ENCODE assay signal across 23 cellular contexts in genomic region chr5:173639-174600, GRCh38. TPM values are rescaled to one million over a fixed set of nuclear protein-coding genes. Genes with fewer than 3 reads are reported as not detected.
DNase-seq lines count a peak whose midpoint lies in the region; ATAC-seq, FAIRE-seq and TF ChIP-seq lines count a peak whose summit lies in the region.
"Had no signal": no experiment of that assay in that cellular context is flagged by ENCODE, and none has a peak within 500 bp of the region (broad histone marks: within the 10 kb centered on the region; RNA-seq: fewer than 3 reads in every experiment).

No MANE protein-coding gene starts in this region.

- H3K27me3 ChIP-seq in bronchial epithelial cell (ENCODE audit: control insufficient read depth, insufficient read depth, low read length) (no peaks in the 10 kb centered on the region), neuronal stem cell (ENCODE audit: control insufficient read depth in 3 of 3, insufficient read depth in 3 of 3, low read depth in 1 of 3, low read length in 3 of 3) (no peaks in the 10 kb centered on the region)
- H3K27me3 ChIP-seq in CD4-positive, alpha-beta memory T cell (ENCODE audit: insufficient read depth, low read length): no peaks in the 10 kb centered on the region

- no peak overlapping the region for H3K4me2 ChIP-seq in neuronal stem cell (ENCODE audit: insufficient read depth, low read length, poor library complexity, severe bottlenecking)

- no peak overlapping the region for H2AK5ac ChIP-seq in neuronal stem cell (ENCODE audit: low read depth, low read length)

- H4K91ac ChIP-seq in neuronal stem cell (ENCODE audit: low read depth, low read length, poor library complexity): no peak overlapping the region

- H3K9ac ChIP-seq in neuronal stem cell (ENCODE audit: low read depth, low read length, poor library complexity): no peak overlapping the region

- peak overlapping the region; percentile 24 for H2BK12ac ChIP-seq in neuronal stem cell (ENCODE audit: low read length)

- no peak overlapping the region for H3K27ac ChIP-seq in neuronal stem cell (replicated peaks; ENCODE audit: low read length)
- H3K27ac ChIP-seq in CD4-positive, alpha-beta memory T cell (ENCODE audit: low read depth, low read length): no peak overlapping the region
- H3K27ac ChIP-seq: C4-2B had no signal

- CTCF ChIA-PET in CD4-positive, alpha-beta memory T cell (lab: Charles Lee; ENCODE audit: partially characterized antibody): interaction anchor here (1.7 kb wide), 1 partner anchor 14 kb away, joined by 5 read pairs; no protein-coding TSS in a partner anchor

- no peaks in the 10 kb centered on the region for H3K79me1 ChIP-seq in neuronal stem cell (ENCODE audit: low read depth, low read length)

- no CpG with 5 or more reads among the region's 25 CpGs for WGBS in neuronal stem cell (ENCODE audit: extremely low coverage in 2 of 2, insufficient read length in 2 of 2, insufficient replicate concordance in 1 of 2), 2 donors

- no peak overlapping the region for H2AFZ ChIP-seq in neuronal stem cell (ENCODE audit: low read length)

- H3K4me1 ChIP-seq in neuronal stem cell (ENCODE audit: control insufficient read depth in 2 of 2, insufficient read depth in 1 of 2, low read depth in 1 of 2, low read length in 2 of 2): peaks cover 0 to 29% of the 10 kb centered on the region in 2 donors
- no peaks in the 10 kb centered on the region for H3K4me1 ChIP-seq in CD4-positive, alpha-beta memory T cell (ENCODE audit: insufficient read depth, low read length)

- H3K4me3 Mint-ChIP-seq in CD4-positive, alpha-beta memory T cell: no peak overlapping the region

- H3K23ac ChIP-seq in neuronal stem cell (ENCODE audit: low read depth, low read length, poor library complexity): peak overlapping the region; percentile 37

- no peak overlapping the region for H2BK5ac ChIP-seq in neuronal stem cell (ENCODE audit: low read length)

- H3K4ac ChIP-seq in neuronal stem cell (ENCODE audit: low read length): no peak overlapping the region

- H3K4me3 ChIP-seq in bronchial epithelial cell (ENCODE audit: low read depth, low read length) (no peak overlapping the region), neuronal stem cell (ENCODE audit: low read length in 2 of 2) (no peak overlapping the region)
- no peak overlapping the region for H3K4me3 ChIP-seq in CD4-positive, alpha-beta memory T cell (ENCODE audit: low read length in 2 of 2)

- H2BK15ac ChIP-seq in neuronal stem cell (ENCODE audit: low read length): no peak overlapping the region

- H3K4me1 Mint-ChIP-seq in CD4-positive, alpha-beta memory T cell: no peaks in the 10 kb centered on the region

- no peak overlapping the region for H3K14ac ChIP-seq in neuronal stem cell (ENCODE audit: low read length)

- DNase-seq in left cardiac atrium: peak; percentile 18
- DNase-seq in left ventricle myocardium superior: no peak
- no peak for DNase-seq in bronchial epithelial cell (ENCODE audit: low read depth)
- DNase-seq in neuronal stem cell (ENCODE audit: low spot score): no peak
- no peak for DNase-seq in urothelium cell line (ENCODE audit: low spot score)
- DNase-seq in CD4-positive, alpha-beta memory T cell: no peak
- DNase-seq in KG1 (lab: John Stamatoyannopoulos, UW): no peak
- DNase-seq: COR-L47; KBM-7; NCI-H1436; NCI-H2029; NCI-H2171; NCI-H446; NCI-H69; NK-92 treated with Interleukin-12 subunit alpha and Interleukin-12 subunit beta, amount 100 ng/mL, for 24 hours; OCI-M1 had no signal

- peak overlapping the region in 1 of 7 donors; percentile 43 for H3K27ac Mint-ChIP-seq in CD4-positive, alpha-beta memory T cell

- H3K18ac ChIP-seq in neuronal stem cell (ENCODE audit: low read length): no peak overlapping the region

- TF ChIP-seq CTCF in bronchial epithelial cell (IDR thresholded peaks at IDR 0.05; ENCODE audit: insufficient read depth, low read length, severe bottlenecking): no peak

- peak; percentile 84 for FAIRE-seq in bronchial epithelial cell (lab: Jason Lieb, UNC)
- peak; percentile 61 for FAIRE-seq in urothelium cell line (lab: Jason Lieb, UNC)

- no peak overlapping the region for H2BK120ac ChIP-seq in neuronal stem cell (ENCODE audit: low read depth, low read length)

- POLR2A ChIA-PET in CD4-positive, alpha-beta memory T cell (lab: Charles Lee; ENCODE audit: partially characterized antibody): no interaction called here

- H3K9me3 Mint-ChIP-seq in CD4-positive, alpha-beta memory T cell: no peaks in the 10 kb centered on the region

- intact Hi-C loops in left cardiac atrium (cut with DNase I): no loop called here
- intact Hi-C loops in left ventricle myocardium superior (cut with micrococcal nuclease): no loop called here
- intact Hi-C loops in CD4-positive, alpha-beta memory T cell (cut with micrococcal nuclease): no loop called here

- no peaks in the 10 kb centered on the region for H3K9me3 ChIP-seq in neuronal stem cell (replicated peaks in 1 of 2; ENCODE audit: control insufficient read depth in 2 of 2, insufficient read depth in 1 of 2, low read depth in 1 of 2, low read length in 2 of 2)
- H3K9me3 ChIP-seq in CD4-positive, alpha-beta memory T cell (ENCODE audit: control insufficient read depth in 1 of 2, low read length in 2 of 2): no peaks in the 10 kb centered on the region

- ATAC-seq in left cardiac atrium (no peak), left ventricle myocardium superior (no peak), HG02588 (IDR thresholded peaks at IDR 0.05; ENCODE audit: unreplicated experiment) (no peak)

- H3K27me3 Mint-ChIP-seq in CD4-positive, alpha-beta memory T cell: peaks cover 3 to 7% of the 10 kb centered on the region in 2 donors

- no peak overlapping the region for H4K8ac ChIP-seq in neuronal stem cell (ENCODE audit: low read depth, low read length)

- H3K36me3 Mint-ChIP-seq in CD4-positive, alpha-beta memory T cell: no peaks in the 10 kb centered on the region

- no peaks in the 10 kb centered on the region for H3K36me3 ChIP-seq in bronchial epithelial cell (ENCODE audit: control insufficient read depth, insufficient read depth, low read length)
- peaks cover 12 to 38% of the 10 kb centered on the region in 2 donors for H3K36me3 ChIP-seq in neuronal stem cell (replicated peaks in 1 of 2; ENCODE audit: control insufficient read depth in 2 of 2, insufficient read depth in 2 of 2, low read length in 2 of 2)
- no peaks in the 10 kb centered on the region for H3K36me3 ChIP-seq in CD4-positive, alpha-beta memory T cell (ENCODE audit: insufficient read depth, low read length)

RNA-seq across cellular contexts. Expression of gene LRRC14B, which starts 17.4 kb away (rescaled TPM):
- total RNA-seq in left cardiac atrium (10 to 100 TPM; 16.5 to 35.9 TPM), left ventricle myocardium superior (107 TPM), bronchial epithelial cell (not detected in 2 replicates)
- polyA plus RNA-seq in neuronal stem cell (2013, experiment 1 of 2): 0.03 TPM
- polyA plus RNA-seq in neuronal stem cell (2013, experiment 2 of 2): not detected
- total RNA-seq in CD4-positive, alpha-beta memory T cell: not detected
- under 1 TPM in 1 of 2 donors, not detected in 1; 0.15 TPM for polyA plus RNA-seq in CD4-positive, alpha-beta memory T cell
- total RNA-seq: A673, H4, HT-29, RPMI7951, SK-MEL-5 had no signal

RNA-seq across cellular contexts. Expression of gene CCDC127, which starts 44.0 kb away (rescaled TPM):
- total RNA-seq in left cardiac atrium (1 to 10 TPM; 7.8 to 9.6 TPM), left ventricle myocardium superior (7.7 TPM), bronchial epithelial cell (2.9 and 4.1 TPM in 2 replicates)
- 5.2 TPM for polyA plus RNA-seq in neuronal stem cell (2013, experiment 1 of 2)
- 5.1 TPM for polyA plus RNA-seq in neuronal stem cell (2013, experiment 2 of 2)
- 1 to 10 TPM; 6.7 to 7.7 TPM for total RNA-seq in CD4-positive, alpha-beta memory T cell
- polyA plus RNA-seq in CD4-positive, alpha-beta memory T cell: 1 to 10 TPM; 2.9 to 5.1 TPM

RNA-seq across cellular contexts. Expression of gene SDHA, which starts 44.2 kb away (rescaled TPM):
- total RNA-seq in left cardiac atrium (100 to 1,000 TPM; 395 to 449 TPM), left ventricle myocardium superior (876 TPM), bronchial epithelial cell (106 and 136 TPM in 2 replicates)
- polyA plus RNA-seq in neuronal stem cell (2013, experiment 1 of 2): 60.5 TPM
- polyA plus RNA-seq in neuronal stem cell (2013, experiment 2 of 2): 67.5 TPM
- 100 to 1,000 TPM; 131 to 136 TPM for total RNA-seq in CD4-positive, alpha-beta memory T cell
- polyA plus RNA-seq in CD4-positive, alpha-beta memory T cell: 100 to 1,000 TPM; 214 to 240 TPM

Comparison
In these comparisons a context has a peak if more than half of its experiments do, and no peak if none do; other contexts are left out.
1. RNA of gene LRRC14B, which starts 17.4 kb away (total RNA-seq): 107 TPM in left ventricle myocardium superior (single experiment) and 16.5 to 35.9 TPM in left cardiac atrium; not detected in bronchial epithelial cell and not detected in CD4-positive, alpha-beta memory T cell; every median in the first group is over 10 times any median in the second.